ENCODE assay signal across 17 cellular contexts in genomic region chr19:15374105-15374651, GRCh38. TPM values are rescaled to one million over a fixed set of nuclear protein-coding genes. Genes with fewer than 3 reads are reported as not detected.
DNase-seq lines count a peak whose midpoint lies in the region; ATAC-seq and TF ChIP-seq lines count a peak whose summit lies in the region.
"Had no signal": no experiment of that assay in that cellular context is flagged by ENCODE, and none has a peak within 500 bp of the region (broad histone marks: within the 10 kb centered on the region; RNA-seq: fewer than 3 reads in every experiment).

No MANE protein-coding gene starts in this region.

- no peak for TF ChIP-seq POLR2A in uterus (IDR thresholded peaks at IDR 0.05)

- peak overlapping the region; percentile 28 to 50 for H3K27ac ChIP-seq in uterus
- H3K27ac ChIP-seq: epithelial cell of prostate had no signal

- no peak overlapping the region for H3K4me3 Mint-ChIP-seq in progenitor cell of endocrine pancreas (ENCODE audit: low read depth)
- H3K4me3 Mint-ChIP-seq in activated naive CD8-positive, alpha-beta T cell treated with anti-CD3 and anti-CD28 coated beads for 36 hours = no peak overlapping the region
- H3K4me3 Mint-ChIP-seq: CD14-positive monocyte, HFFc6 had no signal

- no peak overlapping the region for H3K4me3 ChIP-seq in uterus
- H3K4me3 ChIP-seq: skin epidermis had no signal

- H3K9me3 Mint-ChIP-seq in progenitor cell of endocrine pancreas (ENCODE audit: low read depth) = no peaks in the 10 kb centered on the region
- H3K9me3 Mint-ChIP-seq in activated naive CD8-positive, alpha-beta T cell treated with anti-CD3 and anti-CD28 coated beads for 36 hours = no peaks in the 10 kb centered on the region
- H3K9me3 Mint-ChIP-seq: HFFc6 had no signal

- TF ChIP-seq CTCF in progenitor cell of endocrine pancreas (IDR thresholded peaks at IDR 0.05; ENCODE audit: unreplicated experiment) (no peak), uterus (IDR thresholded peaks at IDR 0.05) (no peak)

- H3K4me1 Mint-ChIP-seq in progenitor cell of endocrine pancreas (ENCODE audit: low read depth) = peaks cover 16% of the 10 kb centered on the region
- peaks cover 17% of the 10 kb centered on the region for H3K4me1 Mint-ChIP-seq in activated naive CD8-positive, alpha-beta T cell treated with anti-CD3 and anti-CD28 coated beads for 36 hours

- H3K27me3 ChIP-seq in uterus = no peaks in the 10 kb centered on the region

- H3K4me1 ChIP-seq in uterus = peaks cover 4 to 22% of the 10 kb centered on the region in 2 donors

- peak overlapping the region; percentile 62 for H3K27ac Mint-ChIP-seq in progenitor cell of endocrine pancreas
- no peak overlapping the region for H3K27ac Mint-ChIP-seq in activated naive CD8-positive, alpha-beta T cell treated with anti-CD3 and anti-CD28 coated beads for 36 hours

- no peak for DNase-seq in Right ventricle myocardium inferior (ENCODE audit: missing footprints)
- DNase-seq in cardiac septum (ENCODE audit: low spot score) = no peak
- peak; percentile 37 for DNase-seq in left cardiac atrium
- no peak for DNase-seq in progenitor cell of endocrine pancreas (ENCODE audit: low spot score, unreplicated experiment)
- no peak for DNase-seq in uterus
- DNase-seq in NCI-H524 treated with DMSO at 0.1 percent for 48 hours (lab: John Stamatoyannopoulos, UW) = no peak
- DNase-seq in DMS153 (lab: John Stamatoyannopoulos, UW) = no peak
- DNase-seq in activated naive CD8-positive, alpha-beta T cell treated with anti-CD3 and anti-CD28 coated beads for 36 hours = no peak
- DNase-seq: activated CD4-positive, alpha-beta T cell treated with anti-CD3 and anti-CD28 coated beads, Interleukin-2, amount 50 U/mL, for 4 hours; DMS79; HFFc6; NCI-H2029 treated with DMSO at 0.1 percent for 48 hours; NCI-H524; stimulated activated CD4-positive, alpha-beta T cell treated with anti-CD3 and anti-CD28 coated beads, Interleukin-4, amount 100 ng/mL, for 4 hours had no signal

- H3K36me3 Mint-ChIP-seq in progenitor cell of endocrine pancreas (ENCODE audit: insufficient read depth) = peaks cover 1% of the 10 kb centered on the region
- H3K36me3 Mint-ChIP-seq in activated naive CD8-positive, alpha-beta T cell treated with anti-CD3 and anti-CD28 coated beads for 36 hours = peaks cover 29% of the 10 kb centered on the region

- H3K9me3 ChIP-seq in uterus = no peaks in the 10 kb centered on the region

- H3K36me3 ChIP-seq in uterus = no peaks in the 10 kb centered on the region

- H3K27me3 Mint-ChIP-seq in progenitor cell of endocrine pancreas = no peaks in the 10 kb centered on the region
- H3K27me3 Mint-ChIP-seq in activated naive CD8-positive, alpha-beta T cell treated with anti-CD3 and anti-CD28 coated beads for 36 hours = no peaks in the 10 kb centered on the region

- ATAC-seq in Right ventricle myocardium inferior (peak; percentile 4), left cardiac atrium (no peak)

- intact Hi-C loops in Right ventricle myocardium inferior (cut with DNase I) (loop anchor here (2.0 to 10.0 kb wide), 2 partner anchors 109 to 199 kb away; no protein-coding TSS in a partner anchor), cardiac septum (cut with DNase I) (loop anchor here (5.0 kb wide), 1 partner anchor 183 kb away; no protein-coding TSS in a partner anchor), left cardiac atrium (cut with DNase I) (loop anchor here in 1 of 2 donors (10.0 kb wide), 1 partner anchor 109 kb away; no protein-coding TSS in a partner anchor), uterus (cut with DNase I; ENCODE audit: low total_unique reads) (no loop called here)

RNA-seq across cellular contexts. Expression of gene AKAP8, which starts 5.4 kb away (rescaled TPM):
- total RNA-seq in Right ventricle myocardium inferior (19.8 TPM), cardiac septum (19.2 TPM), left cardiac atrium (10 to 100 TPM; 16.0 to 30.5 TPM), progenitor cell of endocrine pancreas (44.0 and 51.9 TPM in 2 replicates), uterus (10 to 100 TPM; 17.1 to 55.6 (median 39.2) TPM)
- 10 to 100 TPM; 59.4 to 61.2 TPM for total RNA-seq in activated naive CD8-positive, alpha-beta T cell treated with anti-CD3 and anti-CD28 coated beads for 36 hours

RNA-seq across cellular contexts. Expression of gene BRD4, which starts 41.8 kb away (rescaled TPM):
- total RNA-seq in Right ventricle myocardium inferior = 56.5 TPM
- 72.3 TPM for total RNA-seq in cardiac septum
- total RNA-seq in left cardiac atrium = 10 to 100 TPM; 43.9 to 63.3 TPM
- 144 and 148 TPM in 2 replicates for total RNA-seq in progenitor cell of endocrine pancreas
- 100 to 1,000 TPM in 1 of 4 donors, 10 to 100 TPM in 2, 1 to 10 TPM in 1; 5.6 to 156 (median 16.6) TPM for total RNA-seq in uterus
- total RNA-seq in activated naive CD8-positive, alpha-beta T cell treated with anti-CD3 and anti-CD28 coated beads for 36 hours = 100 to 1,000 TPM; 110 to 113 TPM

RNA-seq across cellular contexts. Expression of gene AKAP8L, which starts 44.6 kb away (rescaled TPM):
- total RNA-seq in Right ventricle myocardium inferior = 76.7 TPM
- 63.1 TPM for total RNA-seq in cardiac septum
- 10 to 100 TPM; 61.5 to 74.2 TPM for total RNA-seq in left cardiac atrium
- total RNA-seq in progenitor cell of endocrine pancreas = 208 and 228 TPM in 2 replicates
- total RNA-seq in uterus = 100 to 1,000 TPM in 2 of 4 donors, 10 to 100 TPM in 2; 82.4 to 157 (median 117) TPM
- 10 to 100 TPM; 70.6 to 71.6 TPM for total RNA-seq in activated naive CD8-positive, alpha-beta T cell treated with anti-CD3 and anti-CD28 coated beads for 36 hours
